16 cellular contexts compared by ENCODE assay signal in genomic region chr11:45168366-45169130, GRCh38. TPM values are rescaled to one million over a fixed set of nuclear protein-coding genes. Genes with fewer than 3 reads are reported as not detected.
DNase-seq lines count a peak whose midpoint lies in the region; TF ChIP-seq lines count a peak whose summit lies in the region.
"Had no signal": no experiment of that assay in that cellular context is flagged by ENCODE, and none has a peak within 500 bp of the region (broad histone marks: within the 10 kb centered on the region; RNA-seq: fewer than 3 reads in every experiment).

No MANE protein-coding gene starts in this region.

- H3K9me3 ChIP-seq in right atrium auricular region: no peaks in the 10 kb centered on the region
- H3K9me3 ChIP-seq: BLaER1 treated with 17β-estradiol and CSF1 and Interleukin-3, amounts not matched to agents 10 nM and 100 nM had no signal

- intact Hi-C loops in cardiac septum (cut with DNase I): no loop called here
- intact Hi-C loops in posterior vena cava (cut with DNase I): no loop called here

- H3K4me1 ChIP-seq in right atrium auricular region: peaks cover 0 to 36% of the 10 kb centered on the region in 2 donors

- no peak for TF ChIP-seq CTCF in right atrium auricular region (IDR thresholded peaks at IDR 0.05)

- peak; percentile 57 for DNase-seq in cardiac septum (ENCODE audit: low spot score)
- no peak for DNase-seq in right atrium auricular region (ENCODE audit: low spot score)
- DNase-seq in iPS-NIHi11 (ENCODE audit: low spot score): peak; percentile 43
- peak; percentile 66 for DNase-seq in posterior vena cava (ENCODE audit: low spot score)
- DNase-seq in NCI-H524 treated with DMSO at 0.1 percent for 48 hours (lab: John Stamatoyannopoulos, UW): no peak
- DNase-seq in EL: no peak
- no peak for DNase-seq in NCI-H146 (lab: John Stamatoyannopoulos, UW)
- DNase-seq: 8988T; ACHN; Calu3; CD4-positive, alpha-beta T cell; DMS 273 treated with DMSO at 0.1 percent for 48 hours; DMS79 treated with DMSO at 0.1 percent for 48 hours; GDM1 had no signal

- H3K27me3 ChIP-seq in right atrium auricular region: no peaks in the 10 kb centered on the region
- H3K27me3 ChIP-seq: BLaER1 treated with 17β-estradiol and CSF1 and Interleukin-3, amounts not matched to agents 10 nM and 100 nM had no signal

- no peak overlapping the region for H3K4me3 ChIP-seq in right atrium auricular region
- H3K4me3 ChIP-seq: BLaER1 treated with 17β-estradiol and CSF1 and Interleukin-3, amounts not matched to agents 10 nM and 100 nM had no signal

- peak overlapping the region in 1 of 2 donors; percentile 29 for H3K27ac ChIP-seq in right atrium auricular region
- H3K27ac ChIP-seq: BLaER1 treated with 17β-estradiol and CSF1 and Interleukin-3, amounts not matched to agents 10 nM and 100 nM; HL-60 had no signal

- H3K36me3 ChIP-seq in right atrium auricular region: no peaks in the 10 kb centered on the region
- H3K36me3 ChIP-seq: BLaER1 treated with 17β-estradiol and CSF1 and Interleukin-3, amounts not matched to agents 10 nM and 100 nM had no signal

RNA-seq across cellular contexts. Expression of gene PRDM11, which starts 22.1 kb away (rescaled TPM):
- total RNA-seq in cardiac septum: 20.7 TPM
- total RNA-seq in right atrium auricular region: 10 to 100 TPM; 13.5 to 27.6 TPM
- total RNA-seq in posterior vena cava: 10 to 100 TPM; 21.1 to 24.5 TPM

Comparison
In these comparisons a context has a peak if more than half of its experiments do, and no peak if none do; other contexts are left out.
1. DNase-seq: peak in cardiac septum (single experiment), iPS-NIHi11 (single experiment) and posterior vena cava (single experiment); none in right atrium auricular region (single experiment), NCI-H524 treated with DMSO at 0.1 percent for 48 hours (single experiment), EL (single experiment) and NCI-H146 (single experiment).